8 cellular contexts compared by ENCODE assay signal in genomic region chr15:84079885-84080777, GRCh38.
DNase-seq lines count a peak whose midpoint lies in the region; ATAC-seq and TF ChIP-seq lines count a peak whose summit lies in the region.

No MANE protein-coding gene starts in this region.

- TF ChIP-seq CTCF in H9 (conservative IDR thresholded peaks at IDR 0.05) (no peak), epithelial cell of proximal tubule (conservative IDR thresholded peaks at IDR 0.05; ENCODE audit: low read depth, low read length) (no peak)

- H3K14ac ChIP-seq in H9 (ENCODE audit: insufficient read depth, low read length): no peak overlapping the region

- ATAC-seq in activated CD8-positive, alpha-beta T cell treated with anti-CD3 and anti-CD28 coated beads, Interleukin-2, amount 10 ng/mL, durations not matched to agents 7 days and 5 days: peak; percentile 96
- peak; percentile 65 to 69 for ATAC-seq in naive B cell (ENCODE audit: low read depth in 2 of 2)

- no peak overlapping the region for H3K56ac ChIP-seq in H9 (ENCODE audit: insufficient read length, low read depth, low read length)

- H3K4me1 ChIP-seq in H9 (ENCODE audit: insufficient read depth, low read length): no peaks in the 10 kb centered on the region

- H3K27ac Mint-ChIP-seq in H9 (no peak overlapping the region), naive B cell (peak overlapping the region in 1 of 6 donors; percentile 9)
- H3K27ac Mint-ChIP-seq in activated CD8-positive, alpha-beta T cell treated with anti-CD3 and anti-CD28 coated beads, Interleukin-2, amount 10 ng/mL, durations not matched to agents 7 days and 5 days: no peak overlapping the region
- no peak overlapping the region for H3K27ac Mint-ChIP-seq in stimulated activated naive CD8-positive, alpha-beta T cell treated with anti-CD3 and anti-CD28 coated beads, Interleukin-15, Interleukin-2, amounts not matched to agents 100 ng/mL and 50 ng/mL, for 24 hours

- H2BK20ac ChIP-seq in H9 (ENCODE audit: low read depth, low read length, poor library complexity, severe bottlenecking): no peak overlapping the region

- no peaks in the 10 kb centered on the region for H3K27me3 ChIP-seq in H9 (ENCODE audit: insufficient read depth, low read length)

- peak overlapping the region; percentile 82 to 90 for H3K4me3 Mint-ChIP-seq in H9
- peak overlapping the region; percentile 77 for H3K4me3 Mint-ChIP-seq in activated CD8-positive, alpha-beta T cell treated with anti-CD3 and anti-CD28 coated beads, Interleukin-2, amount 10 ng/mL, durations not matched to agents 7 days and 5 days
- peak overlapping the region; percentile 64 to 91 (median 80) for H3K4me3 Mint-ChIP-seq in naive B cell
- peak overlapping the region; percentile 77 for H3K4me3 Mint-ChIP-seq in stimulated activated naive CD8-positive, alpha-beta T cell treated with anti-CD3 and anti-CD28 coated beads, Interleukin-15, Interleukin-2, amounts not matched to agents 100 ng/mL and 50 ng/mL, for 24 hours

- no peak overlapping the region for H2BK15ac ChIP-seq in H9 (ENCODE audit: low read depth, low read length)

- POLR2A ChIA-PET in activated CD8-positive, alpha-beta T cell treated with anti-CD3 and anti-CD28 coated beads, Interleukin-2, amount 10 ng/mL, durations not matched to agents 7 days and 5 days (lab: Charles Lee): no interaction called here

- no peaks in the 10 kb centered on the region for H3K9me3 ChIP-seq in H9 (ENCODE audit: control insufficient read depth, low read depth, low read length)

- H2BK120ac ChIP-seq in H9 (ENCODE audit: low read depth, low read length, poor library complexity, severe bottlenecking): no peak overlapping the region

- H3K9me3 Mint-ChIP-seq in H9: peaks cover 0 to 2% of the 10 kb centered on the region in 2 experiments; a peak in 1 of 5 replicates
- H3K9me3 Mint-ChIP-seq in activated CD8-positive, alpha-beta T cell treated with anti-CD3 and anti-CD28 coated beads, Interleukin-2, amount 10 ng/mL, durations not matched to agents 7 days and 5 days (ENCODE audit: insufficient read depth): no peaks in the 10 kb centered on the region
- peaks cover 0 to 14% (median 7%) of the 10 kb centered on the region in 7 donors for H3K9me3 Mint-ChIP-seq in naive B cell
- no peaks in the 10 kb centered on the region for H3K9me3 Mint-ChIP-seq in stimulated activated naive CD8-positive, alpha-beta T cell treated with anti-CD3 and anti-CD28 coated beads, Interleukin-15, Interleukin-2, amounts not matched to agents 100 ng/mL and 50 ng/mL, for 24 hours

- no peaks in the 10 kb centered on the region for H3K79me1 ChIP-seq in H9 (ENCODE audit: insufficient read depth, low read depth, low read length, poor library complexity, severe bottlenecking)

- H3K18ac ChIP-seq in H9 (ENCODE audit: insufficient read length, low read depth, low read length): peak overlapping the region; percentile 67

- H3K4me1 Mint-ChIP-seq in H9: peaks cover 8 to 10% of the 10 kb centered on the region in 2 experiments
- peaks cover 13% of the 10 kb centered on the region for H3K4me1 Mint-ChIP-seq in activated CD8-positive, alpha-beta T cell treated with anti-CD3 and anti-CD28 coated beads, Interleukin-2, amount 10 ng/mL, durations not matched to agents 7 days and 5 days (ENCODE audit: low read depth)
- peaks cover 13 to 15% (median 14%) of the 10 kb centered on the region in 3 donors for H3K4me1 Mint-ChIP-seq in naive B cell
- H3K4me1 Mint-ChIP-seq in stimulated activated naive CD8-positive, alpha-beta T cell treated with anti-CD3 and anti-CD28 coated beads, Interleukin-15, Interleukin-2, amounts not matched to agents 100 ng/mL and 50 ng/mL, for 24 hours (ENCODE audit: low read depth): peaks cover 13% of the 10 kb centered on the region

- no CpG with 5 or more reads among the region's 65 CpGs for WGBS in H9 (ENCODE audit: extremely low coverage, insufficient read length, low lambda C conversion rate)

- no peak overlapping the region for H4K5ac ChIP-seq in H9 (ENCODE audit: insufficient read length, low read depth, low read length)

- H3K9ac ChIP-seq in H9 (ENCODE audit: extremely low read depth, insufficient read length, low read length): no peak overlapping the region

- peaks cover 66% of the 10 kb centered on the region for H3K27me3 Mint-ChIP-seq in H9 (ENCODE audit: low read depth)
- peaks cover 46% of the 10 kb centered on the region for H3K27me3 Mint-ChIP-seq in activated CD8-positive, alpha-beta T cell treated with anti-CD3 and anti-CD28 coated beads, Interleukin-2, amount 10 ng/mL, durations not matched to agents 7 days and 5 days (ENCODE audit: low read depth)
- peaks cover 63 to 82% (median 78%) of the 10 kb centered on the region in 3 donors for H3K27me3 Mint-ChIP-seq in naive B cell
- H3K27me3 Mint-ChIP-seq in stimulated activated naive CD8-positive, alpha-beta T cell treated with anti-CD3 and anti-CD28 coated beads, Interleukin-15, Interleukin-2, amounts not matched to agents 100 ng/mL and 50 ng/mL, for 24 hours: peaks cover 72% of the 10 kb centered on the region

- H3K23me2 ChIP-seq in H9 (ENCODE audit: insufficient read length, low read depth, low read length, poor library complexity, severe bottlenecking): peaks cover 10% of the 10 kb centered on the region

- H3T11ph ChIP-seq in H9 (ENCODE audit: low read length): no peak overlapping the region

- no peak overlapping the region for H2AK5ac ChIP-seq in H9 (ENCODE audit: insufficient read length, low read length)

- no peaks in the 10 kb centered on the region for H4K20me1 ChIP-seq in H9 (ENCODE audit: control insufficient read depth, insufficient read depth, insufficient read length)

- H3K36me3 Mint-ChIP-seq in H9 (ENCODE audit: insufficient read depth in 1 of 3, low read depth in 3 of 3) (no peaks in the 10 kb centered on the region; a peak in 1 of 7 replicates), naive B cell (peaks cover 0 to 7% of the 10 kb centered on the region in 2 donors)
- no peaks in the 10 kb centered on the region for H3K36me3 Mint-ChIP-seq in activated CD8-positive, alpha-beta T cell treated with anti-CD3 and anti-CD28 coated beads, Interleukin-2, amount 10 ng/mL, durations not matched to agents 7 days and 5 days (ENCODE audit: low read depth)
- no peaks in the 10 kb centered on the region for H3K36me3 Mint-ChIP-seq in stimulated activated naive CD8-positive, alpha-beta T cell treated with anti-CD3 and anti-CD28 coated beads, Interleukin-15, Interleukin-2, amounts not matched to agents 100 ng/mL and 50 ng/mL, for 24 hours (ENCODE audit: low read depth)

- H2BK12ac ChIP-seq in H9 (ENCODE audit: insufficient read length, low read depth, low read length): no peak overlapping the region

- CTCF ChIA-PET in activated CD8-positive, alpha-beta T cell treated with anti-CD3 and anti-CD28 coated beads, Interleukin-2, amount 10 ng/mL, durations not matched to agents 7 days and 5 days (lab: Charles Lee): interaction anchor here (0.7 kb wide), 1 partner anchor 493 kb away, joined by 5 read pairs; no protein-coding TSS in a partner anchor

- no peak overlapping the region for H2BK5ac ChIP-seq in H9 (ENCODE audit: insufficient read length, low read length)

- H4K8ac ChIP-seq in H9 (replicated peaks; ENCODE audit: insufficient read length, low read depth, low read length): no peak overlapping the region

- H4K91ac ChIP-seq in H9 (ENCODE audit: insufficient read length, low read depth, low read length): no peak overlapping the region

- H3K4ac ChIP-seq in H9 (ENCODE audit: low read depth, low read length): no peak overlapping the region

- H3K23ac ChIP-seq in H9 (ENCODE audit: insufficient read length, low read depth, low read length): no peak overlapping the region

- H3K79me2 ChIP-seq in H9 (ENCODE audit: insufficient read depth, low read length): no peaks in the 10 kb centered on the region

- H3K27ac ChIP-seq in H9 (ENCODE audit: insufficient read length, low read depth, low read length): no peak overlapping the region

- DNase-seq in Daoy (ENCODE audit: low read depth) (peak; percentile 11), H9 (peak; percentile 74), NCI-H1930 (lab: John Stamatoyannopoulos, UW) (peak; percentile 34 to 36), epithelial cell of proximal tubule (ENCODE audit: low read depth) (no peak), naive B cell (peak; percentile 9), HuH-7 (ENCODE audit: low spot score) (no peak)
- DNase-seq in activated CD8-positive, alpha-beta T cell treated with anti-CD3 and anti-CD28 coated beads, Interleukin-2, amount 10 ng/mL, durations not matched to agents 7 days and 5 days: peak; percentile 75

- peak overlapping the region; percentile 60 for H3K4me3 ChIP-seq in epithelial cell of proximal tubule (ENCODE audit: low read depth, low read length)

- no peak overlapping the region for H2AFZ ChIP-seq in H9 (ENCODE audit: low read length)

- H3K4me2 ChIP-seq in H9 (ENCODE audit: insufficient read depth, insufficient read length, low read length): peak overlapping the region; percentile 86

Comparison
In these comparisons a context has a peak if more than half of its experiments do, and no peak if none do; other contexts are left out.
1. DNase-seq: peak in Daoy (single experiment), H9 (single experiment), NCI-H1930 (2 of 2), activated CD8-positive, alpha-beta T cell treated with anti-CD3 and anti-CD28 coated beads, Interleukin-2, amount 10 ng/mL, durations not matched to agents 7 days and 5 days (single experiment) and naive B cell (single experiment); none in epithelial cell of proximal tubule (single experiment) and HuH-7 (single experiment).
2. Peak in every context shown above with its lines, with median percentiles within 50 percentile points of each other: H3K4me3 Mint-ChIP-seq.